Comparison of ENCODE assay signal across 8 cellular contexts in genomic region chr3:69084326-69084667, GRCh38. TPM values are rescaled to one million over a fixed set of nuclear protein-coding genes. Genes with fewer than 3 reads are reported as not detected.
DNase-seq lines count a peak whose midpoint lies in the region; ATAC-seq and TF ChIP-seq lines count a peak whose summit lies in the region.

No MANE protein-coding gene starts in this region.

- peak overlapping the region; percentile 96 for H3K27ac Mint-ChIP-seq in activated T-cell treated with anti-CD3 and anti-CD28 coated beads, Interleukin-2, amount 50 U/mL, for 72 hours
- peak overlapping the region; percentile 98 for H3K27ac Mint-ChIP-seq in endothelial cell (ENCODE audit: unreplicated experiment)
- peak overlapping the region; percentile 84 to 99 (median 98) for H3K27ac Mint-ChIP-seq in naive thymus-derived CD8-positive, alpha-beta T cell

- ATAC-seq in activated T-cell treated with anti-CD3 and anti-CD28 coated beads, Interleukin-2, amount 50 U/mL, for 72 hours (replicated peaks in 1 of 2): no peak
- no peak for ATAC-seq in naive thymus-derived CD8-positive, alpha-beta T cell
- ATAC-seq in HG02678 (IDR thresholded peaks at IDR 0.05; ENCODE audit: unreplicated experiment): no peak
- no peak for ATAC-seq in HG03460 (IDR thresholded peaks at IDR 0.05; ENCODE audit: unreplicated experiment)

- peak overlapping the region; percentile 95 to 96 for H3K4me3 Mint-ChIP-seq in activated T-cell treated with anti-CD3 and anti-CD28 coated beads, Interleukin-2, amount 50 U/mL, for 72 hours
- H3K4me3 Mint-ChIP-seq in endothelial cell (ENCODE audit: unreplicated experiment): peak overlapping the region; percentile 96
- H3K4me3 Mint-ChIP-seq in naive thymus-derived CD8-positive, alpha-beta T cell: peak overlapping the region; percentile 93 to 99 (median 97)

- H3K4me1 Mint-ChIP-seq in activated T-cell treated with anti-CD3 and anti-CD28 coated beads, Interleukin-2, amount 50 U/mL, for 72 hours (ENCODE audit: low read depth): peaks cover 60% of the 10 kb centered on the region
- peaks cover 44% of the 10 kb centered on the region for H3K4me1 Mint-ChIP-seq in endothelial cell (ENCODE audit: unreplicated experiment)
- H3K4me1 Mint-ChIP-seq in naive thymus-derived CD8-positive, alpha-beta T cell: peaks cover 32 to 79% (median 60%) of the 10 kb centered on the region in 4 donors

- POLR2A ChIA-PET in naive thymus-derived CD8-positive, alpha-beta T cell (lab: Charles Lee): interaction anchor here (0.6 to 6.8 kb wide), 14 partner anchors 8 to 153 kb away, joined by 3 to 63 read pairs (median 6); partner anchors contain the start of genes EOGT and TMF1

- no peak for TF ChIP-seq CTCF in endothelial cell (IDR thresholded peaks at IDR 0.05; ENCODE audit: unreplicated experiment)

- no peaks in the 10 kb centered on the region for H3K27me3 Mint-ChIP-seq in activated T-cell treated with anti-CD3 and anti-CD28 coated beads, Interleukin-2, amount 50 U/mL, for 72 hours (ENCODE audit: low read depth)
- H3K27me3 Mint-ChIP-seq in endothelial cell (ENCODE audit: unreplicated experiment): peaks cover 9% of the 10 kb centered on the region
- H3K27me3 Mint-ChIP-seq in naive thymus-derived CD8-positive, alpha-beta T cell: no peaks in the 10 kb centered on the region

- no peaks in the 10 kb centered on the region for H3K9me3 Mint-ChIP-seq in activated T-cell treated with anti-CD3 and anti-CD28 coated beads, Interleukin-2, amount 50 U/mL, for 72 hours
- no peaks in the 10 kb centered on the region for H3K9me3 Mint-ChIP-seq in endothelial cell (ENCODE audit: unreplicated experiment)
- H3K9me3 Mint-ChIP-seq in naive thymus-derived CD8-positive, alpha-beta T cell: no peaks in the 10 kb centered on the region

- H3K36me3 Mint-ChIP-seq in activated T-cell treated with anti-CD3 and anti-CD28 coated beads, Interleukin-2, amount 50 U/mL, for 72 hours (ENCODE audit: insufficient read depth in 2 of 2): peaks cover 14% of the 10 kb centered on the region in 2 donors
- H3K36me3 Mint-ChIP-seq in endothelial cell (ENCODE audit: low read depth, unreplicated experiment): peaks cover 6% of the 10 kb centered on the region
- peaks cover 0 to 6% (median 3%) of the 10 kb centered on the region in 3 donors for H3K36me3 Mint-ChIP-seq in naive thymus-derived CD8-positive, alpha-beta T cell

- no peak for DNase-seq in activated T-cell treated with anti-CD3 and anti-CD28 coated beads, Interleukin-2, amount 50 U/mL, for 72 hours
- no peak for DNase-seq in activated T-cell treated with anti-CD3 and anti-CD28 coated beads, Interleukin-2, amount 50 U/mL, for 48 hours
- DNase-seq in RKO (ENCODE audit: low spot score) (peak; percentile 89), endothelial cell (ENCODE audit: low spot score) (no peak), mesenteric fat pad (ENCODE audit: low spot score) (no peak)
- DNase-seq in naive thymus-derived CD8-positive, alpha-beta T cell: no peak

RNA-seq across cellular contexts. Expression of gene ARL6IP5, which starts 0.4 kb away (rescaled TPM):
- total RNA-seq in activated T-cell treated with anti-CD3 and anti-CD28 coated beads, Interleukin-2, amount 50 U/mL, for 72 hours: 100 to 1,000 TPM in 1 of 2 donors, 10 to 100 TPM in 1; 93.1 to 106 TPM
- total RNA-seq in endothelial cell (ENCODE audit: unreplicated experiment) (86.2 TPM), mesenteric fat pad (200 TPM)
- total RNA-seq in naive thymus-derived CD8-positive, alpha-beta T cell: 100 to 1,000 TPM; 109 to 111 TPM
- polyA plus RNA-seq in naive thymus-derived CD8-positive, alpha-beta T cell: 100 to 1,000 TPM; 315 to 450 (median 375) TPM

RNA-seq across cellular contexts. Expression of gene UBA3, which starts 4.1 kb away (rescaled TPM):
- total RNA-seq in activated T-cell treated with anti-CD3 and anti-CD28 coated beads, Interleukin-2, amount 50 U/mL, for 72 hours: 10 to 100 TPM; 81.5 to 95.3 TPM
- 58.9 TPM for total RNA-seq in endothelial cell (ENCODE audit: unreplicated experiment)
- total RNA-seq in naive thymus-derived CD8-positive, alpha-beta T cell: 10 to 100 TPM; 71.8 to 80.1 TPM
- polyA plus RNA-seq in naive thymus-derived CD8-positive, alpha-beta T cell: 10 to 100 TPM; 35.1 to 49.1 (median 45.5) TPM
- total RNA-seq in mesenteric fat pad: 54.3 TPM

RNA-seq across cellular contexts. Expression of gene TMF1, which starts 32.2 kb away (rescaled TPM):
- 10 to 100 TPM; 32.2 to 41.9 TPM for total RNA-seq in activated T-cell treated with anti-CD3 and anti-CD28 coated beads, Interleukin-2, amount 50 U/mL, for 72 hours
- total RNA-seq in endothelial cell (ENCODE audit: unreplicated experiment) (18.1 TPM), mesenteric fat pad (32.9 TPM)
- total RNA-seq in naive thymus-derived CD8-positive, alpha-beta T cell: 10 to 100 TPM; 38.5 to 43.7 TPM
- polyA plus RNA-seq in naive thymus-derived CD8-positive, alpha-beta T cell: 10 to 100 TPM; 28.0 to 34.7 (median 34.6) TPM

RNA-seq across cellular contexts. Expression of gene LMOD3, which starts 38.1 kb away (rescaled TPM):
- total RNA-seq in activated T-cell treated with anti-CD3 and anti-CD28 coated beads, Interleukin-2, amount 50 U/mL, for 72 hours: not detected
- total RNA-seq in endothelial cell (ENCODE audit: unreplicated experiment) (not detected), mesenteric fat pad (0.10 TPM)
- not detected for total RNA-seq in naive thymus-derived CD8-positive, alpha-beta T cell
- polyA plus RNA-seq in naive thymus-derived CD8-positive, alpha-beta T cell: under 1 TPM in 1 of 3 donors, not detected in 2; 0.06 TPM
